25 cellular contexts compared by ENCODE assay signal in the genomic region with DNA sequence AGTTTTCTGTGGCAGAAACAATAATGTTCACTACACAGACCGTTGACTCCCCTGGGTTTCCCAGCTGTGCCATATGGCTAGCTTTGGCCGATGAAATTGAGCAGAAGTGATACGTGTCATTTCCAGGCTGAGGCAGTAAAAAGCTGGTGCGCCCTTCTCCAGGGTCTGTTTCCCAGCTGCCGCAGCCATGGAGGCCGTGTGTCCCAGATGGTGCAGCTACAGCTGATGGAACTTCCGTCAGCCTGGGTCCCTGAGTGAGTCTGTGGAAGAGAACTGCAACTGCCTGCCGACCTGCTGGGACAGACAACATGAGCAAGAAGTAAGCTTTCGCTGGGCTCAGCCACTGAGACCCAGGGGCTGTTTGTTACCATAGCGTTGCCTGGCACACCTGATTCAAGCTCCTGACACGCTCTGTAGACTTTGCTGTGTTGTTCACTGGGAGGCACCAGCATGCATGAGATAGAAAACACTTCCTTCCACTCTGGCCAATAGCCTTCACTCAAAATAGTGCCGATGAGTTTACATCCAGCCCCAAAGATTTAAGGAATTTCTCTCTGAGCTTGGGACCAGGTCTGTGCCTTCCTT.
DNase-seq lines count a peak whose midpoint lies in the region; ATAC-seq and TF ChIP-seq lines count a peak whose summit lies in the region.
"Had no signal": no experiment of that assay in that cellular context is flagged by ENCODE, and none has a peak within 500 bp of the region (broad histone marks: within the 10 kb centered on the region; RNA-seq: fewer than 3 reads in every experiment).

No MANE protein-coding gene starts in this region.

- no peaks in the 10 kb centered on the region for H3F3A ChIP-seq in neural progenitor cell (ENCODE audit: low read depth)

- TF ChIP-seq CTCF in OCI-LY7 (conservative IDR thresholded peaks at IDR 0.05; ENCODE audit: low read length) = no peak
- no peak for TF ChIP-seq CTCF in neural progenitor cell (IDR thresholded peaks at IDR 0.05)

- peak overlapping the region; percentile 57; the same call in 1 of the 2 replicates for H2AFZ ChIP-seq in OCI-LY7 (ENCODE audit: low read length)
- H2AFZ ChIP-seq in neural progenitor cell (replicated peaks) = peak overlapping the region; percentile 26

- POLR2A ChIA-PET in OCI-LY7 (lab: Charles Lee) = interaction anchor here (0.7 to 3.2 kb wide), 5 partner anchors 9 to 23 kb away, joined by 3 to 20 read pairs (median 4); no protein-coding TSS in a partner anchor
- POLR2A ChIA-PET in T-cell (lab: Charles Lee) = interaction anchor here in 1 of 2 donors (0.6 kb wide), 1 partner anchor 16 kb away, joined by 3 read pairs; no protein-coding TSS in a partner anchor

- no peaks in the 10 kb centered on the region for H3K9me2 ChIP-seq in OCI-LY7 (ENCODE audit: insufficient read depth, low read length)

- no peak overlapping the region for H3K4me3 Mint-ChIP-seq in neural progenitor cell
- H3K4me3 Mint-ChIP-seq in T-cell = no peak overlapping the region
- H3K4me3 Mint-ChIP-seq: activated CD8-positive, alpha-beta T cell treated with anti-CD3 and anti-CD28 coated beads, Interleukin-2, amount 10 ng/mL, durations not matched to agents 7 days and 5 days; activated naive CD8-positive, alpha-beta T cell treated with anti-CD3 and anti-CD28 coated beads for 36 hours; CD14-positive monocyte; H9; natural killer cell; T-helper 17 cell had no signal

- H3K4me1 Mint-ChIP-seq in neural progenitor cell (peaks cover 7% of the 10 kb centered on the region), T-cell (peaks cover 45 to 76% (median 57%) of the 10 kb centered on the region in 3 donors)

- CTCF ChIA-PET in OCI-LY7 (lab: Charles Lee; ENCODE audit: unreplicated experiment) (interaction anchor here (2.2 kb wide), 1 partner anchor 10 kb away, joined by 10 read pairs; no protein-coding TSS in a partner anchor), T-cell (lab: Charles Lee) (interaction anchor here (0.5 to 0.8 kb wide), 2 partner anchors 10 to 699 kb away, joined by 3 read pairs; no protein-coding TSS in a partner anchor)

- no peak for ATAC-seq in T-cell (replicated peaks in 1 of 4)
- ATAC-seq: activated CD8-positive, alpha-beta T cell treated with anti-CD3 and anti-CD28 coated beads, Interleukin-2, amount 10 ng/mL, durations not matched to agents 7 days and 5 days; natural killer cell; right cardiac atrium; T-helper 17 cell had no signal

- H3K27me3 Mint-ChIP-seq in neural progenitor cell (ENCODE audit: insufficient read depth, low read depth) (peaks cover 5% of the 10 kb centered on the region), T-cell (peaks cover 0 to 11% of the 10 kb centered on the region in 2 donors)
- H3K27me3 Mint-ChIP-seq: T-helper 17 cell had no signal

- H3K4me1 ChIP-seq in OCI-LY7 (ENCODE audit: insufficient read depth, low read length, poor library complexity, severe bottlenecking) = peaks cover 98% of the 10 kb centered on the region
- H3K4me1 ChIP-seq in neural progenitor cell = no peaks in the 10 kb centered on the region
- H3K4me1 ChIP-seq in SJCRH30 = peaks cover 1% of the 10 kb centered on the region; the same call in 1 of the 2 replicates

- no peaks in the 10 kb centered on the region; the same call in 1 of the 2 replicates for H3K79me2 ChIP-seq in OCI-LY7 (ENCODE audit: insufficient read depth, low read depth, low read length)
- H3K79me2 ChIP-seq in neural progenitor cell (ENCODE audit: low read depth) = no peaks in the 10 kb centered on the region

- H3K36me3 Mint-ChIP-seq in neural progenitor cell (no peaks in the 10 kb centered on the region), T-cell (no peaks in the 10 kb centered on the region)
- H3K36me3 Mint-ChIP-seq: CD14-positive monocyte, natural killer cell had no signal

- H3K27ac ChIP-seq in OCI-LY7 (ENCODE audit: low read depth, low read length, poor library complexity, severe bottlenecking) (peak overlapping the region; percentile 95), neural progenitor cell (no peak overlapping the region), SJCRH30 (no peak overlapping the region)
- H3K27ac ChIP-seq: SK-N-MC, transverse colon had no signal

- H3K4me3 ChIP-seq in OCI-LY7 (ENCODE audit: low read depth, low read length, poor library complexity, severe bottlenecking) = peak overlapping the region; percentile 1
- H3K4me3 ChIP-seq in neural progenitor cell = no peak overlapping the region
- H3K4me3 ChIP-seq in SJCRH30 = no peak overlapping the region
- H3K4me3 ChIP-seq: SK-N-MC, transverse colon had no signal

- H4K20me1 ChIP-seq in OCI-LY7 (ENCODE audit: insufficient read depth, low read length) = no peaks in the 10 kb centered on the region
- no peaks in the 10 kb centered on the region for H4K20me1 ChIP-seq in neural progenitor cell (ENCODE audit: low read depth)

- H3K27me3 ChIP-seq in neural progenitor cell (no peaks in the 10 kb centered on the region), SJCRH30 (peaks cover 10% of the 10 kb centered on the region; the same call in 1 of the 2 replicates)
- H3K27me3 ChIP-seq: transverse colon had no signal

- H3K9ac ChIP-seq in neural progenitor cell = no peak overlapping the region

- no peaks in the 10 kb centered on the region for H3K36me3 ChIP-seq in OCI-LY7 (ENCODE audit: insufficient read depth, low read length)
- H3K36me3 ChIP-seq in neural progenitor cell = no peaks in the 10 kb centered on the region
- no peaks in the 10 kb centered on the region for H3K36me3 ChIP-seq in SJCRH30
- H3K36me3 ChIP-seq: transverse colon had no signal

- BruUV-seq in OCI-LY7 (replicated peaks; lab: Mats Ljungman, UMichigan) = no TSS peak

- DNase-seq in DMS 273 treated with DMSO at 0.1 percent for 48 hours (lab: John Stamatoyannopoulos, UW) (peak; percentile 97), NCI-H1694 (lab: John Stamatoyannopoulos, UW) (peak; percentile 87), OCI-LY7 (ENCODE audit: low spot score) (peak; percentile 74), neural progenitor cell (ENCODE audit: low spot score) (no peak), SJCRH30 (no peak), T-cell (no peak), T1000 (lab: John Stamatoyannopoulos, UW) (no peak)
- DNase-seq: activated CD8-positive, alpha-beta T cell treated with anti-CD3 and anti-CD28 coated beads, Interleukin-2, amount 10 ng/mL, durations not matched to agents 7 days and 5 days; activated effector memory CD4-positive, alpha-beta T cell treated with Interleukin-2 at 50 U/mL for 16 hours; activated naive CD8-positive, alpha-beta T cell treated with anti-CD3 and anti-CD28 coated beads for 36 hours; activated T-cell treated with anti-CD3 and anti-CD28 coated beads for 4 hours; Calu3; H9; head of caudate nucleus; kidney; natural killer cell; NCI-H1105 treated with DMSO at 0.1 percent for 48 hours; NCI-H2081; NK-92 treated with Interleukin-12 subunit alpha and Interleukin-12 subunit beta, amount 100 ng/mL, for 24 hours; right cardiac atrium; stimulated activated CD4-positive, alpha-beta T cell treated with anti-CD3 and anti-CD28 coated beads, Interleukin-2, amount 100 ng/mL, for 48 hours; T-helper 17 cell; transverse colon had no signal

- H3K4me2 ChIP-seq in OCI-LY7 (ENCODE audit: low read length) (peak overlapping the region; percentile 60), neural progenitor cell (no peak overlapping the region)

- intact Hi-C loops in OCI-LY7 (cut with micrococcal nuclease; ENCODE audit: unreplicated experiment) = loop anchor here (10.0 kb wide), 1 partner anchor 898 kb away; no protein-coding TSS in a partner anchor

- H3K27ac Mint-ChIP-seq in neural progenitor cell = no peak overlapping the region
- no peak overlapping the region for H3K27ac Mint-ChIP-seq in T-cell
- H3K27ac Mint-ChIP-seq: activated CD8-positive, alpha-beta T cell treated with anti-CD3 and anti-CD28 coated beads, Interleukin-2, amount 10 ng/mL, durations not matched to agents 7 days and 5 days; activated naive CD8-positive, alpha-beta T cell treated with anti-CD3 and anti-CD28 coated beads for 36 hours; CD14-positive monocyte; H9; natural killer cell; T-helper 17 cell had no signal

- H3K9me3 ChIP-seq in OCI-LY7 (ENCODE audit: low read length) (no peaks in the 10 kb centered on the region), neural progenitor cell (ENCODE audit: low read depth) (no peaks in the 10 kb centered on the region), SJCRH30 (replicated peaks) (no peaks in the 10 kb centered on the region)
- H3K9me3 ChIP-seq: transverse colon had no signal

- H3K9me3 Mint-ChIP-seq in neural progenitor cell (peaks cover 2% of the 10 kb centered on the region), T-cell (no peaks in the 10 kb centered on the region)
- H3K9me3 Mint-ChIP-seq: activated naive CD8-positive, alpha-beta T cell treated with anti-CD3 and anti-CD28 coated beads for 36 hours; H9; natural killer cell had no signal

Comparison
In these comparisons a context has a peak if more than half of its experiments do, and no peak if none do; other contexts are left out.
1. DNase-seq: peak in DMS 273 treated with DMSO at 0.1 percent for 48 hours (single experiment), NCI-H1694 (single experiment) and OCI-LY7 (single experiment); none in neural progenitor cell (single experiment), SJCRH30 (0 of 2), T-cell (0 of 34) and T1000 (single experiment).